Comparison of ENCODE assay signal across 1 cellular context in the genomic region with DNA sequence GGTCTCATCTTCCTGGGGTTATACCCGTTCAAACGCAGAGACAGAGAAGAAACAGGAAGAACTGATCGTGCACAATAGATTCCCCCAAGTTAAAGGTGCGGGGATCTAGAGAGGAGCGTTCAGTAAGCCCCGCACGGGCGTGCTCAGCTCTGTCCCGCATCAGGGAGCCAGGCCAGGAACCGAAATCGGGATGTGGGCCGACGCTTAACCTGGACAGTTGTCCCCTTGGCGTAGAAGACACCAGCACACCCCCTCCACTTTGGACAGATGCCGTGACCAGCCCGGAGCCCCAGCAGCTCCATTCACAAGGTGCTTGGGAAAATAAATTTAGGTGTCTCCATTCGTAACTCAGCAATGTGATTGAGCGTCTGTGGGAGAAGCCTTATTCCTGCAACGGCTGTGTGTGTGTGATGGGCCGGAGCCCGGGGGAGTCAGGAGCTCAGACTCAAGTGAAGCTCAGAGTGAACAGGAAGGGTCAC.
TF ChIP-seq lines count a peak whose summit lies in the region.

No MANE protein-coding gene starts in this region.

TF ChIP-seq in IMR-90, 13 proteins besides CTCF, POLR2A, EP300 and RAD21:
- TF ChIP-seq RCOR1 (IDR thresholded peaks at IDR 0.05; ENCODE audit: insufficient replicate concordance, low read length) (no peak), BHLHE40 (IDR thresholded peaks at IDR 0.05; ENCODE audit: low read depth, low read length) (no peak), MAZ (IDR thresholded peaks at IDR 0.05; ENCODE audit: borderline replicate concordance, low read depth, low read length) (no peak), MAFK (IDR thresholded peaks at IDR 0.05; ENCODE audit: low read depth, low read length) (no peak), CHD1 (IDR thresholded peaks at IDR 0.05; ENCODE audit: low read depth, low read length) (no peak), CEBPB (IDR thresholded peaks at IDR 0.05; ENCODE audit: low read depth, low read length) (no peak), FOS (IDR thresholded peaks at IDR 0.05; ENCODE audit: low read depth, low read length) (no peak), SMC3 (IDR thresholded peaks at IDR 0.05; ENCODE audit: low read depth, low read length) (no peak), RFX5 (IDR thresholded peaks at IDR 0.05; ENCODE audit: low read depth, low read length) (no peak), MXI1 (IDR thresholded peaks at IDR 0.05; ENCODE audit: borderline replicate concordance, low read depth, low read length) (no peak), NFE2L2 (IDR thresholded peaks at IDR 0.05; ENCODE audit: low read depth, low read length) (no peak)
- TF ChIP-seq, protein P1, sequence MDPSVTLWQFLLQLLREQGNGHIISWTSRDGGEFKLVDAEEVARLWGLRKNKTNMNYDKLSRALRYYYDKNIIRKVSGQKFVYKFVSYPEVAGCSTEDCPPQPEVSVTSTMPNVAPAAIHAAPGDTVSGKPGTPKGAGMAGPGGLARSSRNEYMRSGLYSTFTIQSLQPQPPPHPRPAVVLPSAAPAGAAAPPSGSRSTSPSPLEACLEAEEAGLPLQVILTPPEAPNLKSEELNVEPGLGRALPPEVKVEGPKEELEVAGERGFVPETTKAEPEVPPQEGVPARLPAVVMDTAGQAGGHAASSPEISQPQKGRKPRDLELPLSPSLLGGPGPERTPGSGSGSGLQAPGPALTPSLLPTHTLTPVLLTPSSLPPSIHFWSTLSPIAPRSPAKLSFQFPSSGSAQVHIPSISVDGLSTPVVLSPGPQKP (IDR thresholded peaks at IDR 0.05; ENCODE audit: borderline replicate concordance, low read depth, low read length), result no peak
TF ChIP-seq in IMR-90: peak in this region for 0.
